1 cellular context compared by ENCODE assay signal in genomic region chr10:71278691-71279588, GRCh38.
TF ChIP-seq lines count a peak whose summit lies in the region.

No MANE protein-coding gene starts in this region.

TF ChIP-seq in H1, 55 proteins besides CTCF, POLR2A, EP300 and RAD21:
- TF ChIP-seq USF2 (IDR thresholded peaks at IDR 0.05; ENCODE audit: low read length) (no peak), PHF8 (conservative IDR thresholded peaks at IDR 0.05; ENCODE audit: low read depth, low read length) (no peak), SP4 (IDR thresholded peaks at IDR 0.05; ENCODE audit: low read length) (no peak), KDM5A (IDR thresholded peaks at IDR 0.05; ENCODE audit: low read length) (no peak), JUN (IDR thresholded peaks at IDR 0.05; ENCODE audit: low read depth, low read length) (no peak), MAFK (IDR thresholded peaks at IDR 0.05; ENCODE audit: low read depth, low read length) (no peak), POU5F1 (IDR thresholded peaks at IDR 0.05; ENCODE audit: low read depth, low read length) (no peak), EZH2 (IDR thresholded peaks at IDR 0.05; ENCODE audit: low read depth, low read length, severe bottlenecking) (no peak), TCF12 (IDR thresholded peaks at IDR 0.05; ENCODE audit: low read depth, low read length) (no peak), SUZ12 (IDR thresholded peaks at IDR 0.05; ENCODE audit: low read length) (no peak), MAX (IDR thresholded peaks at IDR 0.05) (no peak), NRF1 (IDR thresholded peaks at IDR 0.05; ENCODE audit: low read depth, low read length) (no peak), POLR2AphosphoS5 (IDR thresholded peaks at IDR 0.05; ENCODE audit: low read depth, low read length) (no peak), YY1 (IDR thresholded peaks at IDR 0.05; ENCODE audit: low read depth, low read length) (no peak), CTBP2 (IDR thresholded peaks at IDR 0.05; ENCODE audit: borderline replicate concordance, insufficient read depth, insufficient read length, low read length) (no peak), EGR1 (IDR thresholded peaks at IDR 0.05; ENCODE audit: borderline replicate concordance, low read depth, low read length) (no peak), BRCA1 (IDR thresholded peaks at IDR 0.05; ENCODE audit: low read depth, low read length) (no peak), TEAD4 (IDR thresholded peaks at IDR 0.05; ENCODE audit: low read depth, low read length) (no peak), RNF2 (IDR thresholded peaks at IDR 0.05; ENCODE audit: borderline replicate concordance, low read depth, low read length, missing control alignments, poor library complexity, severe bottlenecking) (no peak)
